1 cellular context compared by ENCODE assay signal in genomic region chr6:31462026-31462963, GRCh38.
TF ChIP-seq lines count a peak whose summit lies in the region.

No MANE protein-coding gene starts in this region.

TF ChIP-seq in GM23338, 12 proteins besides CTCF, POLR2A, EP300 and RAD21 (continued from another document):
- TF ChIP-seq ETS1 (IDR thresholded peaks at IDR 0.05) = no peak
- no peak for TF ChIP-seq REST (IDR thresholded peaks at IDR 0.05; ENCODE audit: unreplicated experiment)
- TF ChIP-seq CREB1 (CRISPR knock-in tag; IDR thresholded peaks at IDR 0.05; ENCODE audit: low read depth) = no peak
- no peak for TF ChIP-seq POLR2AphosphoS5 (IDR thresholded peaks at IDR 0.05; ENCODE audit: low read depth)
- no peak for TF ChIP-seq NANOG (IDR thresholded peaks at IDR 0.05; ENCODE audit: borderline replicate concordance)
- TF ChIP-seq EZH2 (IDR thresholded peaks at IDR 0.05; ENCODE audit: low read depth, unreplicated experiment) = no peak
